ENCODE assay signal across 1 cellular context in the genomic region with DNA sequence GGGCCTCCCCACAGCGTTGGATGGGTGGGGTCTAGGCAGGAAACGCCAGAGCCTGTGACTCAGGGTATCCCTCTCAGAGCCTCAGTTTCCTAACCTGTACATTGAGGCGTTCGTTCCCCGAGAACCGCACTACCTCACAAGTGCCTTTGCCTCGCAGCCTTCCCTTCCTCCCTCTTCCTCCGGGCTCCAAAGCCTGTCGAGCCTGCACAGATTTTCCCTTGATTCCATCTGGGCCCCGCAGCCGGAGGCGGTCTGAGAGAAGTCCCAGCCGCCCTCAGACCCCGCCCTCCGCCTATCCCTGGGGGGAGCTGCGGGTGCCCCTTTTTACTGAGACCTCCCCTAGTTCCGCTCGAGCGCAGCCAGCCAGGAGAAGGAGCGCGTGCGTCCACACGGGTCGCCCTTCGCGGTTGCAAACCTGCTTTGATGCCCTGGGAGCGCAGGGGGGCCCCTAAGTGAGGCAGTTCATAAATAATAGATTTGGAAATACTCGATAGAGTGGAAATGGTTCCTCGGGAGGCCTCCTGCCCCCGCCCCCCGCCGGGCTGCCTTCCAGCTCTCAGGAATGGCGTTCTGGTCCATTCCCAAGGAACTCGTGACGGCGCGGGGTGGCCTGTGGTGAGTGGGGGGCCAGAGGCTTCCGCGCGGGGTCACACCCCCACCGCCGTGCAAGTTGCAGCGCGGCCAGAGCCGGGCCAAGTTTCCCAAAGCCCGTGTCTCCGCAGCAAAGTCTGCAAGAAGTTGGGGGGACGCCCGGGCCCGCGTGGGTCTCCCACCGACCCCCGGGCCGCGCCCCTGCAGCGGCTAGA.
TF ChIP-seq lines count a peak whose summit lies in the region.

No MANE protein-coding gene starts in this region.

TF ChIP-seq in A549, 52 proteins besides CTCF, POLR2A, EP300 and RAD21 (continued from another document):
- TF ChIP-seq HMGXB4 (CRISPR knock-in tag; IDR thresholded peaks at IDR 0.05; ENCODE audit: borderline replicate concordance), result no peak
